Comparison of ENCODE assay signal across 21 cellular contexts in genomic region chr11:119663279-119663678, GRCh38.
A peak's percentile ranks its signal among the peaks of the same experiment; 100 is the strongest.
DNase-seq lines count a peak whose midpoint lies in the region; ATAC-seq and TF ChIP-seq lines count a peak whose summit lies in the region.
"Had no signal": no experiment of that assay in that cellular context is flagged by ENCODE, and none has a peak within 500 bp of the region (broad histone marks: within the 10 kb centered on the region; RNA-seq: fewer than 3 reads in every experiment).

No MANE protein-coding gene starts in this region.

- no peak for ATAC-seq in HG02973 (IDR thresholded peaks at IDR 0.05; ENCODE audit: unreplicated experiment)
- ATAC-seq: activated naive CD4-positive, alpha-beta T cell treated with anti-CD3 and anti-CD28 coated beads, Interleukin-2, amount 50 U/mL, for 72 hours; left lobe of liver; naive thymus-derived CD8-positive, alpha-beta T cell; SK-N-SH treated with all-trans-retinoic acid at 6 μM for 48 hours had no signal

- H3K27ac Mint-ChIP-seq in brain, result peak overlapping the region; percentile 52 to 91 (median 77)
- H3K27ac Mint-ChIP-seq: CD4-positive, alpha-beta memory T cell; HFFc6 had no signal

- no peaks in the 10 kb centered on the region for H3K9me3 ChIP-seq in Karpas-422 (ENCODE audit: low read length)

- peaks cover 0 to 3% (median 0%) of the 10 kb centered on the region in 5 experiments for H3K9me3 Mint-ChIP-seq in brain
- H3K9me3 Mint-ChIP-seq: activated naive CD4-positive, alpha-beta T cell treated with anti-CD3 and anti-CD28 coated beads, Interleukin-2, amount 50 U/mL, for 72 hours; CD4-positive, alpha-beta memory T cell; HFFc6; naive thymus-derived CD8-positive, alpha-beta T cell had no signal

- H3K9ac ChIP-seq in Karpas-422 (ENCODE audit: low read length), result no peak overlapping the region
- H3K9ac ChIP-seq: parathyroid adenoma had no signal

- H3K36me3 Mint-ChIP-seq in brain, result peaks cover 22% of the 10 kb centered on the region
- H3K36me3 Mint-ChIP-seq: activated naive CD4-positive, alpha-beta T cell treated with anti-CD3 and anti-CD28 coated beads, Interleukin-2, amount 50 U/mL, for 72 hours; CD4-positive, alpha-beta memory T cell; naive thymus-derived CD8-positive, alpha-beta T cell had no signal

- H3K27me3 Mint-ChIP-seq in brain, result peaks cover 5% of the 10 kb centered on the region
- H3K27me3 Mint-ChIP-seq: CD4-positive, alpha-beta memory T cell had no signal

- H3K9me2 ChIP-seq in Karpas-422 (replicated peaks; ENCODE audit: insufficient read depth, low read length), result no peaks in the 10 kb centered on the region

- no peaks in the 10 kb centered on the region for H3K27me3 ChIP-seq in Karpas-422 (ENCODE audit: low read length)

- H3K4me1 ChIP-seq in Karpas-422 (ENCODE audit: low read length), result no peaks in the 10 kb centered on the region
- H3K4me1 ChIP-seq: parathyroid adenoma had no signal

- H3K4me1 Mint-ChIP-seq in brain, result peaks cover 67% of the 10 kb centered on the region
- H3K4me1 Mint-ChIP-seq: CD4-positive, alpha-beta memory T cell; naive thymus-derived CD8-positive, alpha-beta T cell had no signal

- H3K36me3 ChIP-seq in Karpas-422 (ENCODE audit: insufficient read depth, low read length), result no peaks in the 10 kb centered on the region

- no peak overlapping the region for H3K4me3 ChIP-seq in Karpas-422 (ENCODE audit: low read length)

- no peak overlapping the region for H2AFZ ChIP-seq in Karpas-422 (ENCODE audit: low read length)
- H2AFZ ChIP-seq: parathyroid adenoma had no signal

- DNase-seq in NCI-H1417 (lab: John Stamatoyannopoulos, UW), result peak in 2 of 3 experiments; percentile 36 to 45
- no peak for DNase-seq in NCI-H1417 treated with DMSO at 0.1 percent for 48 hours (lab: John Stamatoyannopoulos, UW)
- peak; percentile 89 for DNase-seq in medulla oblongata (ENCODE audit: extremely low spot score)
- peak in 46 of 49 donors; percentile 23 to 88 (median 64) for DNase-seq in substantia nigra (lab: John Stamatoyannopoulos, UW)
- no peak for DNase-seq in glomerular visceral epithelial cell (ENCODE audit: extremely low spot score)
- no peak for DNase-seq in Karpas-422
- DNase-seq: activated CD4-positive, alpha-beta T cell treated with anti-CD3 and anti-CD28 coated beads, Interleukin-2, amount 50 U/mL, for 4 hours; activated CD4-positive, CD25-positive, alpha-beta regulatory T cell; CD4-positive, alpha-beta memory T cell; HFFc6; MM.1S; naive thymus-derived CD8-positive, alpha-beta T cell; NCI-H1436; NCI-H774 had no signal

- TF ChIP-seq CTCF in brain (conservative IDR thresholded peaks at IDR 0.05), result no peak

- H3K27ac ChIP-seq in substantia nigra (ENCODE audit: low read depth, low read length, poor library complexity, severe bottlenecking) (peak overlapping the region; percentile 88), Karpas-422 (ENCODE audit: low read length) (no peak overlapping the region)
- H3K27ac ChIP-seq: 22Rv1, parathyroid adenoma had no signal

- H3K4me2 ChIP-seq in Karpas-422 (ENCODE audit: low read depth, low read length, poor library complexity, severe bottlenecking), result no peak overlapping the region

- no peak overlapping the region for H3K4me3 Mint-ChIP-seq in brain
- H3K4me3 Mint-ChIP-seq: CD4-positive, alpha-beta memory T cell; HFFc6; naive thymus-derived CD8-positive, alpha-beta T cell had no signal

- no peaks in the 10 kb centered on the region for H3K79me2 ChIP-seq in Karpas-422 (ENCODE audit: low read length)
- H3K79me2 ChIP-seq: parathyroid adenoma had no signal

- H4K20me1 ChIP-seq in Karpas-422 (ENCODE audit: insufficient read depth, low read depth, low read length), result no peaks in the 10 kb centered on the region

Comparison
In these comparisons a context has a peak if more than half of its experiments do, and no peak if none do; other contexts are left out.
1. DNase-seq: peak in NCI-H1417 (2 of 3), medulla oblongata (single experiment) and substantia nigra (46 of 49); none in NCI-H1417 treated with DMSO at 0.1 percent for 48 hours (single experiment), glomerular visceral epithelial cell (single experiment) and Karpas-422 (single experiment).